ENCODE assay signal across 10 cellular contexts in the genomic region with DNA sequence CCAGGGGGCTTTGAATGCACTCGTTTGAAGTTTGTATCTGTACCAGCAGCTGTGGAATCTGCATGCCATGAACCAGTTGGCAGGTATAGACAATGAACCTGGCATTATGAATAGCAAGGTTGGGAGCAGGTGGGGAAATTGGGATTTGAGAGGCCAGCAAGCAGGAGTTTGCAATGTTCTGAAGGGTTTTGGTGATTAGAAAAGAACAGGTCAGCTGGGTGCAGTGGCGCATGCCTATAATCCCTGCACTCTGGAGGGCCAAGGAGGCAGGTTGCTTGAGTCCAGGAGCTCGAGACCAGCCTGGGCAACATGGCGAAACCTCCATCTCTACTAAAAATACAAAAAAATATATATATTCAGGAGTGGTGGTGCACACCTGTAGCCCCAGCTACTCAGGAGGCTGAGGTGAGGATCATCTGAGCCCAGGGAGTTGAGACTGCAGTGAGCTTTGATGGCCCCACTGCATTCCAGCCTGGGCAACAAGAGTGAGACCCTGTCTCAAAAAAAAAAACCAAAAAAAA.
DNase-seq lines count a peak whose midpoint lies in the region; TF ChIP-seq lines count a peak whose summit lies in the region.
"Had no signal": no experiment of that assay in that cellular context is flagged by ENCODE, and none has a peak within 500 bp of the region (broad histone marks: within the 10 kb centered on the region; RNA-seq: fewer than 3 reads in every experiment).

No MANE protein-coding gene starts in this region.

- H3K36me3 ChIP-seq in BLaER1 treated with 17β-estradiol and CSF1 and Interleukin-3, amounts not matched to agents 10 nM and 100 nM: peaks cover 0 to 29% (median 12%) of the 10 kb centered on the region in 11 experiments; a peak in 13 of 22 replicates
- H3K36me3 ChIP-seq in PC-9 (ENCODE audit: low read depth): peaks cover 14% of the 10 kb centered on the region; the same call in 1 of the 2 replicates

- H3K36me3 Mint-ChIP-seq in dendritic cell treated with granulocyte-macrophage colony-stimulating factor and Interleukin-4, amounts not matched to agents 40 ng/mL and 50 ng/mL, for 4 days (ENCODE audit: low read depth): peaks cover 35% of the 10 kb centered on the region
- H3K36me3 Mint-ChIP-seq in neural crest cell (ENCODE audit: low read depth): no peaks in the 10 kb centered on the region
- no peaks in the 10 kb centered on the region for H3K36me3 Mint-ChIP-seq in glutamatergic neuron (ENCODE audit: unreplicated experiment)

- BruUV-seq in PC-9 (replicated peaks; lab: Mats Ljungman, UMichigan): no TSS peak

- no peaks in the 10 kb centered on the region for H3K9me2 ChIP-seq in PC-9 (ENCODE audit: insufficient read depth)

- peaks cover 24% of the 10 kb centered on the region for H3F3A ChIP-seq in PC-9 (ENCODE audit: insufficient read depth, low read depth)

- no peaks in the 10 kb centered on the region for H3K9me3 Mint-ChIP-seq in dendritic cell treated with granulocyte-macrophage colony-stimulating factor and Interleukin-4, amounts not matched to agents 40 ng/mL and 50 ng/mL, for 4 days
- no peaks in the 10 kb centered on the region for H3K9me3 Mint-ChIP-seq in neural crest cell
- peaks cover 7% of the 10 kb centered on the region for H3K9me3 Mint-ChIP-seq in glutamatergic neuron (ENCODE audit: unreplicated experiment)

- no peak for TF ChIP-seq CTCF in PC-9 (conservative IDR thresholded peaks at IDR 0.05)
- no peak for TF ChIP-seq CTCF in neural crest cell (conservative IDR thresholded peaks at IDR 0.05)
- TF ChIP-seq CTCF in glutamatergic neuron (IDR thresholded peaks at IDR 0.05; ENCODE audit: partially characterized antibody, unreplicated experiment): no peak

- H3K4me3 ChIP-seq in BLaER1 treated with 17β-estradiol and CSF1 and Interleukin-3, amounts not matched to agents 10 nM and 100 nM: no peak overlapping the region
- H3K4me3 ChIP-seq in PC-9: no peak overlapping the region
- H3K4me3 ChIP-seq: testis had no signal

- intact Hi-C loops in PC-9 (cut with micrococcal nuclease; ENCODE audit: unreplicated experiment) (loop anchor here (1.0 kb wide), 2 partner anchors 15 to 34 kb away; no protein-coding TSS in a partner anchor), posterior vena cava (cut with DNase I) (loop anchor here (5.0 to 10.0 kb wide), 2 partner anchors 34 to 63 kb away; partner anchors contain the start of genes NCBP2L (in 1 of the 2) and TSC22D3 (in 1 of the 2))
- intact Hi-C loops in dendritic cell treated with granulocyte-macrophage colony-stimulating factor and Interleukin-4, amounts not matched to agents 40 ng/mL and 50 ng/mL, for 4 days (cut with micrococcal nuclease): no loop called here

- peaks cover 18 to 56% (median 49%) of the 10 kb centered on the region in 10 experiments for H3K4me1 ChIP-seq in BLaER1 treated with 17β-estradiol and CSF1 and Interleukin-3, amounts not matched to agents 10 nM and 100 nM
- H3K4me1 ChIP-seq in PC-9 (replicated peaks; ENCODE audit: insufficient read depth): peaks cover 36% of the 10 kb centered on the region

- H3K9me3 ChIP-seq in BLaER1 treated with 17β-estradiol and CSF1 and Interleukin-3, amounts not matched to agents 10 nM and 100 nM (replicated peaks in 1 of 11): peaks cover 0 to 6% (median 0%) of the 10 kb centered on the region in 11 experiments; a peak in 1 of 22 replicates
- no peaks in the 10 kb centered on the region for H3K9me3 ChIP-seq in PC-9 (ENCODE audit: insufficient read depth, low read depth)
- H3K9me3 ChIP-seq: testis had no signal

- H3K4me2 ChIP-seq in BLaER1 treated with 17β-estradiol and CSF1 and Interleukin-3, amounts not matched to agents 10 nM and 100 nM: peak overlapping the region; percentile 19 to 88 (median 68)
- peak overlapping the region; percentile 68 for H3K4me2 ChIP-seq in PC-9

- POLR2A ChIA-PET in PC-9 (lab: Charles Lee; ENCODE audit: unreplicated experiment): interaction anchor here (0.6 to 1.0 kb wide), 4 partner anchors 20 to 294 kb away, joined by 3 to 10 read pairs (median 4); no protein-coding TSS in a partner anchor

- peak overlapping the region in 8 of 11 experiments; percentile 31 to 80 (median 54); a peak in 9 of 22 replicates for H3K9ac ChIP-seq in BLaER1 treated with 17β-estradiol and CSF1 and Interleukin-3, amounts not matched to agents 10 nM and 100 nM

- H2AFZ ChIP-seq in PC-9: no peak overlapping the region

- H3K79me2 ChIP-seq in PC-9 (ENCODE audit: low read depth): peaks cover 17% of the 10 kb centered on the region

- H4K20me1 ChIP-seq in BLaER1 treated with 17β-estradiol and CSF1 and Interleukin-3, amounts not matched to agents 10 nM and 100 nM: peaks cover 0 to 45% (median 28%) of the 10 kb centered on the region in 11 experiments; a peak in 19 of 22 replicates
- H4K20me1 ChIP-seq in PC-9 (ENCODE audit: insufficient read depth): no peaks in the 10 kb centered on the region

- H3K4me3 Mint-ChIP-seq in dendritic cell treated with granulocyte-macrophage colony-stimulating factor and Interleukin-4, amounts not matched to agents 40 ng/mL and 50 ng/mL, for 4 days: peak overlapping the region; percentile 54
- peak overlapping the region; percentile 44 for H3K4me3 Mint-ChIP-seq in neural crest cell
- H3K4me3 Mint-ChIP-seq in glutamatergic neuron (ENCODE audit: unreplicated experiment): no peak overlapping the region

- H3K27me3 Mint-ChIP-seq in dendritic cell treated with granulocyte-macrophage colony-stimulating factor and Interleukin-4, amounts not matched to agents 40 ng/mL and 50 ng/mL, for 4 days: no peaks in the 10 kb centered on the region
- H3K27me3 Mint-ChIP-seq in neural crest cell (ENCODE audit: low read depth) (no peaks in the 10 kb centered on the region), glutamatergic neuron (ENCODE audit: unreplicated experiment) (peaks cover 2% of the 10 kb centered on the region)

- CTCF ChIA-PET in PC-9 (lab: Charles Lee): interaction anchor here (0.7 to 1.3 kb wide), 2 partner anchors 64 to 190 kb away, joined by 3 to 4 read pairs; partner anchors contain the start of gene TSC22D3

- H3K4me1 Mint-ChIP-seq in dendritic cell treated with granulocyte-macrophage colony-stimulating factor and Interleukin-4, amounts not matched to agents 40 ng/mL and 50 ng/mL, for 4 days (ENCODE audit: low read depth): peaks cover 78% of the 10 kb centered on the region
- peaks cover 18% of the 10 kb centered on the region for H3K4me1 Mint-ChIP-seq in neural crest cell
- peaks cover 2% of the 10 kb centered on the region for H3K4me1 Mint-ChIP-seq in glutamatergic neuron (ENCODE audit: low read depth, unreplicated experiment)

- H3K27me3 ChIP-seq in BLaER1 treated with 17β-estradiol and CSF1 and Interleukin-3, amounts not matched to agents 10 nM and 100 nM: peaks cover 72 to 92% (median 88%) of the 10 kb centered on the region in 11 experiments
- H3K27me3 ChIP-seq in PC-9 (ENCODE audit: insufficient read depth, low read depth): no peaks in the 10 kb centered on the region
- H3K27me3 ChIP-seq: testis had no signal

- H3K27ac ChIP-seq in BLaER1 treated with 17β-estradiol and CSF1 and Interleukin-3, amounts not matched to agents 10 nM and 100 nM: peak overlapping the region in 8 of 11 experiments; percentile 61 to 97 (median 75); a peak in 15 of 22 replicates
- peak overlapping the region; percentile 87 for H3K27ac ChIP-seq in PC-9

- no peak for DNase-seq in PC-9
- DNase-seq in neural crest cell (ENCODE audit: low read depth, low spot score): no peak
- no peak for DNase-seq in glutamatergic neuron
- no peak for DNase-seq in activated effector memory CD4-positive, alpha-beta T cell treated with Interleukin-2 at 50 U/mL for 16 hours
- no peak for DNase-seq in posterior vena cava (ENCODE audit: low spot score)
- DNase-seq in activated effector memory CD4-positive, alpha-beta T cell treated with anti-CD3 and anti-CD28 coated beads, Interleukin-2, amount 50 U/mL, for 16 hours: no peak
- DNase-seq: DND-41 had no signal

- peak overlapping the region; percentile 98 for H3K27ac Mint-ChIP-seq in dendritic cell treated with granulocyte-macrophage colony-stimulating factor and Interleukin-4, amounts not matched to agents 40 ng/mL and 50 ng/mL, for 4 days
- H3K27ac Mint-ChIP-seq in neural crest cell (ENCODE audit: unreplicated experiment): peak overlapping the region; percentile 97
- no peak overlapping the region for H3K27ac Mint-ChIP-seq in glutamatergic neuron (ENCODE audit: unreplicated experiment)
